In genomic region chr20:51022803-51023616, GRCh38 we compare ENCODE assay signal across 8 cellular contexts. TPM values are rescaled to one million over a fixed set of nuclear protein-coding genes. Genes with fewer than 3 reads are reported as not detected.
DNase-seq lines count a peak whose midpoint lies in the region; ATAC-seq and TF ChIP-seq lines count a peak whose summit lies in the region.

KCNG1 (minus strand) TSS chr20:51023107; CDS start chr20:51010338, 12,769 bp downstream.

- H3K36me3 ChIP-seq in KMS-11 (ENCODE audit: insufficient read depth): no peaks in the 10 kb centered on the region

- H2AFZ ChIP-seq in KMS-11 (ENCODE audit: low read depth): peak within 1 kb of the TSS; percentile 80

- DNase-seq in activated CD4-positive, CD25-positive, alpha-beta regulatory T cell treated with anti-CD3 and anti-CD28 coated beads, Interleukin-2, amount 50 U/mL, for 72 hours: peak; percentile 37
- DNase-seq in dermis microvascular lymphatic vessel endothelial cell (ENCODE audit: low read depth in 2 of 2) (peak; percentile 28 to 82), lower leg skin (ENCODE audit: low spot score in 2 of 2) (peak in 1 of 2 donors; percentile 21), LoVo (ENCODE audit: low spot score) (no peak)
- DNase-seq in stimulated activated CD4-positive, alpha-beta T cell treated with anti-CD3 and anti-CD28 coated beads, Interleukin-4, amount 100 ng/mL, for 4 hours: peak; percentile 12 to 53

- ATAC-seq in GM21515 (IDR thresholded peaks at IDR 0.05; ENCODE audit: unreplicated experiment): no peak

- no peak for TF ChIP-seq POLR2A in lower leg skin (IDR thresholded peaks at IDR 0.05)

- no peaks in the 10 kb centered on the region; the same call in 1 of the 2 replicates for H3K27me3 ChIP-seq in KMS-11 (ENCODE audit: insufficient read depth, low read depth)

- peak within 1 kb of the TSS; percentile 60 for H3K4me2 ChIP-seq in KMS-11

- H4K20me1 ChIP-seq in KMS-11 (ENCODE audit: insufficient read depth): no peaks in the 10 kb centered on the region

- H3K4me1 ChIP-seq in KMS-11 (ENCODE audit: low read depth, poor library complexity, severe bottlenecking): no peaks in the 10 kb centered on the region

- H3K4me3 ChIP-seq in GM08714 (ENCODE audit: low read length): peak within 1 kb of the TSS; percentile 30; the same call in 1 of the 2 replicates
- no peak within 1 kb of the TSS for H3K4me3 ChIP-seq in KMS-11 (IDR thresholded peaks at IDR 0.05; ENCODE audit: insufficient read depth, low read depth, low read length)
- H3K4me3 ChIP-seq in lower leg skin (ENCODE audit: low read depth, poor library complexity, severe bottlenecking): peak within 1 kb of the TSS; percentile 3

- no peaks in the 10 kb centered on the region for H3K79me2 ChIP-seq in KMS-11 (ENCODE audit: insufficient read depth, low read depth)

- 2% methylated on average over 42 to 56 of the region's 108 CpGs for WGBS in lower leg skin, 2 donors

- no peak within 1 kb of the TSS for H3K27ac ChIP-seq in KMS-11

- TF ChIP-seq CTCF in KMS-11 (conservative IDR thresholded peaks at IDR 0.05; ENCODE audit: low read depth, low read length) (no peak), lower leg skin (IDR thresholded peaks at IDR 0.05) (no peak)

- peak within 1 kb of the TSS; percentile 34; the same call in 1 of the 2 replicates for H3K9ac ChIP-seq in KMS-11

- intact Hi-C loops in lower leg skin (cut with DNase I; ENCODE audit: low total_unique reads): no loop called here

RNA-seq across cellular contexts. Expression of gene KCNG1, which starts in this region (rescaled TPM):
- total RNA-seq in dermis microvascular lymphatic vessel endothelial cell (1.9 and 2.3 TPM in 2 replicates), lower leg skin (1 to 10 TPM in 2 of 4 donors, under 1 TPM in 1, not detected in 1; 0.54 to 2.4 (median 1.6) TPM)
